ENCODE assay signal across 19 cellular contexts in the genomic region with DNA sequence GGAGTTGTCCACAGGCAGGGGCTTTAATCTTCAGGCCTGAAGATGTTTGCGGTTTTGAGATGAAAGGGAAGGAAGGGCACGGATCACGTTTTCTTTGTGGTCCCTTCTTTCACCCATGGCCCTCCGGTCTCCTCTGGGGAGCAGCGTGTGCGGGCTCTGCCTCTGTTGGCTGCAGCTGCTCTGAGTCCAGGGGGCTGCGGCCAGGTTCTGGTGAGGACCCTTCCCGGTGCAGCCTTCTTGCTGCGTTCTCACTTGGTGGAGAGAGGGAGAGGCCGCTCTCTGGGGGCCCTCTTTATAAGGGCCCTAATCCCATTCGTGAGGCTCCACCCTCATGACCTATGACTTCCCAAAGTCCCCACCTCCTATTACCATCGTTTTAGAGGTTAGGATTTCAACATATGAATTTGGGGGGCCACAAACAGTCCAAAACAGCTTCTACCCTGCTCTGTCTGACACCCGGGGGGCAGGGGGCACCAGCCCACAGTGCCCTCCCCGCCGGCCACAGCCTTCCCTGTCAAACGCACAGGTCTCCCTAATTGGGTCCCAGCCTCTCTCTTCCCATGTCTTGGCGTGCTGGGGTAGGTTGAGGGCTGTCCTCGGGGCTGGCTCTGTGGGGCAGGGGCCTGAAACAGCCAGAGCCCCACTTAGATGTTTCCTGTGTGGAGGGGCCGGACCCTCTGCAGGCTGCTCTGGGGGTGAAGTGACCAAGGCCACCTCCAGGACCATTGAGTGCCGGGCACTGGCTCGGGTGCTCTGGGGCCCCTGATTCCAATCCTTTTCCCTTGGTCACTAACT.
"Had no signal": no experiment of that assay in that cellular context is flagged by ENCODE, and none has a peak within 500 bp of the region (broad histone marks: within the 10 kb centered on the region; RNA-seq: fewer than 3 reads in every experiment).

No MANE protein-coding gene starts in this region.

- H3K4me1 ChIP-seq: heart left ventricle, left lung, parathyroid adenoma had no signal

- ATAC-seq: esophagus mucosa; heart left ventricle; left lung; stimulated activated naive CD8-positive, alpha-beta T cell treated with anti-CD3 and anti-CD28 coated beads, Interleukin-15, amount 100 ng/mL, for 72 hours had no signal

- DNase-seq: activated CD4-positive, alpha-beta T cell treated with anti-CD3 and anti-CD28 coated beads for 4 hours; activated CD4-positive, alpha-beta T cell treated with anti-CD3 and anti-CD28 coated beads, Interleukin-2, amount 50 U/mL, for 4 hours; activated gamma-delta T cell; activated naive CD4-positive, alpha-beta T cell treated with anti-CD3 and anti-CD28 coated beads, Interleukin-2, amount 10 ng/mL, durations not matched to agents 7 days and 5 days; amniotic stem cell; brain microvascular endothelial cell; endodermal cell; foreskin fibroblast; heart left ventricle; kidney glomerular epithelial cell; mammary epithelial cell; stimulated activated CD4-positive, alpha-beta T cell treated with anti-CD3 and anti-CD28 coated beads, Interleukin-12 subunit alpha, Interleukin-12 subunit beta, amount 100 ng/mL, for 4 hours; stimulated activated CD4-positive, alpha-beta T cell treated with anti-CD3 and anti-CD28 coated beads, Interleukin-4, amount 100 ng/mL, for 1 hour; stimulated activated naive CD8-positive, alpha-beta T cell treated with anti-CD3 and anti-CD28 coated beads, Interleukin-15, amount 100 ng/mL, for 72 hours; substantia nigra had no signal

- H3K4me3 ChIP-seq: heart left ventricle, left lung had no signal

- H3K9ac ChIP-seq: parathyroid adenoma had no signal

- H2AFZ ChIP-seq: parathyroid adenoma had no signal

- H3K27me3 ChIP-seq: brain microvascular endothelial cell had no signal

- H3K27ac ChIP-seq: brain microvascular endothelial cell, heart left ventricle, left lung, parathyroid adenoma, VCaP had no signal

- H3K36me3 ChIP-seq: brain microvascular endothelial cell, heart left ventricle, left lung had no signal

- H3K79me2 ChIP-seq: parathyroid adenoma had no signal

- H3K9me3 ChIP-seq: heart left ventricle, left lung had no signal
